In genomic region chr10:68154211-68154497, GRCh38 we compare ENCODE assay signal across 8 cellular contexts. TPM values are rescaled to one million over a fixed set of nuclear protein-coding genes. Genes with fewer than 3 reads are reported as not detected.
DNase-seq lines count a peak whose midpoint lies in the region; ATAC-seq and TF ChIP-seq lines count a peak whose summit lies in the region.

No MANE protein-coding gene starts in this region.

- no peaks in the 10 kb centered on the region for H3K9me3 ChIP-seq in muscle layer of duodenum (ENCODE audit: control insufficient read depth in 1 of 2, low read length in 2 of 2)

- intact Hi-C loops in dorsolateral prefrontal cortex (cut with DNase I), result loop anchor here (5.0 to 10.0 kb wide), 4 partner anchors 53 to 269 kb away; partner anchors contain the start of genes SIRT1 (in 2 of the 2) and HERC4 (in 1 of the 2)

- H3K27me3 ChIP-seq in dorsolateral prefrontal cortex (no peaks in the 10 kb centered on the region), muscle layer of duodenum (ENCODE audit: low read depth, low read length) (no peaks in the 10 kb centered on the region)

- ATAC-seq in GM19397 (IDR thresholded peaks at IDR 0.05; ENCODE audit: unreplicated experiment), result no peak

- H3K27ac ChIP-seq in dorsolateral prefrontal cortex (peak overlapping the region in 48 of 59 donors; percentile 3 to 81 (median 57)), muscle layer of duodenum (ENCODE audit: low read length) (peak overlapping the region; percentile 54)

- no peak for TF ChIP-seq CTCF in dorsolateral prefrontal cortex (IDR thresholded peaks at IDR 0.05 in 54 of 56, conservative IDR thresholded peaks at IDR 0.05 in 2 of 56; ENCODE audit: low read depth in 1 of 56, partially characterized antibody in 56 of 56)

- peak; percentile 36 for DNase-seq in AG08396 (ENCODE audit: low spot score)
- DNase-seq in NCI-H1092 (lab: John Stamatoyannopoulos, UW), result peak; percentile 21
- DNase-seq in dorsolateral prefrontal cortex, result peak in 9 of 10 donors; percentile 4 to 57 (median 47)
- DNase-seq in stimulated activated CD4-positive, alpha-beta T cell treated with anti-CD3 and anti-CD28 coated beads, Interleukin-2, amount 100 ng/mL, for 24 hours, result no peak
- DNase-seq in G401 (ENCODE audit: low spot score), result no peak
- no peak for DNase-seq in T-helper 2 cell

- no peaks in the 10 kb centered on the region for H3K36me3 ChIP-seq in muscle layer of duodenum (ENCODE audit: control insufficient read depth in 1 of 2, insufficient read depth in 2 of 2, low read length in 2 of 2)

- H3K4me3 ChIP-seq in dorsolateral prefrontal cortex, result peak overlapping the region in 29 of 59 donors; percentile 3 to 48 (median 21)
- peak overlapping the region in 1 of 2 donors; percentile 18 for H3K4me3 ChIP-seq in muscle layer of duodenum (ENCODE audit: low read depth in 1 of 2, low read length in 2 of 2)

- in situ Hi-C loops in G401 (cut with HindIII; ENCODE audit: low sequenced_read_pairs), result no loop called here

- H3K4me1 ChIP-seq in muscle layer of duodenum (ENCODE audit: control insufficient read depth in 1 of 2, insufficient read depth in 2 of 2, low read length in 2 of 2), result peaks cover 0 to 14% of the 10 kb centered on the region in 2 donors

RNA-seq across cellular contexts. Expression of gene MYPN, which starts 44.9 kb away (rescaled TPM):
- under 1 TPM in 55 of 120 experiments, not detected in 65; 0.07 to 0.59 (median 0.16) TPM for total RNA-seq in dorsolateral prefrontal cortex
- total RNA-seq in G401 (2014; rRNA removed; shearing (Covaris generic)), result 0.06 TPM in 1 of 2 replicates, not detected in the other

Comparison
In these comparisons a context has a peak if more than half of its experiments do, and no peak if none do; other contexts are left out.
1. DNase-seq: peak in AG08396 (single experiment), NCI-H1092 (single experiment) and dorsolateral prefrontal cortex (9 of 10); none in stimulated activated CD4-positive, alpha-beta T cell treated with anti-CD3 and anti-CD28 coated beads, Interleukin-2, amount 100 ng/mL, for 24 hours (0 of 2), G401 (single experiment) and T-helper 2 cell (0 of 5).